8 cellular contexts compared by ENCODE assay signal in the genomic region with DNA sequence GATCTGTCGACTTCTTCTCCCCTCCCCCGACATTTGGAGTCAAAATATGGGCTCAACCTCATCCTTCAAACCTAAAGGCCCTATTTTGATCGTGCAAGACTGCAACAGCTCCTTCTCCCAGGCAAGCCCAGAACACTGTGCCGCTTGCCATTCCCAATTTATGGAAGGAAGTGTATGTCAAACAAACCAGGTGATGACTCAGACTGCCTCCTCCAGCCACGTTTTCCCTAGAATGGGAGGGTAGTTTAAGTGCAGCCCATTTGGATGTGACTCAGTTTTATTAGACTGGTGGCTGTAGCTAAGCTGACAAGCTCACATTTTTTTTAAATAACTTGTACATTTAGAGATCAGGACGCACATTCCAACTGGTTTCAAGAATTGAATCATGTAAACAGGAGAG.
A peak's percentile ranks its signal among the peaks of the same experiment; 100 is the strongest.
DNase-seq lines count a peak whose midpoint lies in the region; ATAC-seq and TF ChIP-seq lines count a peak whose summit lies in the region.

No MANE protein-coding gene starts in this region.

- H3K4me1 Mint-ChIP-seq in dendritic cell treated with granulocyte-macrophage colony-stimulating factor and Interleukin-4, amounts not matched to agents 40 ng/mL and 50 ng/mL, for 4 days (ENCODE audit: low read depth) = peaks cover 22% of the 10 kb centered on the region
- H3K4me1 Mint-ChIP-seq in nephron progenitor cell = peaks cover 63% of the 10 kb centered on the region

- no peaks in the 10 kb centered on the region for H3K36me3 Mint-ChIP-seq in dendritic cell treated with granulocyte-macrophage colony-stimulating factor and Interleukin-4, amounts not matched to agents 40 ng/mL and 50 ng/mL, for 4 days (ENCODE audit: low read depth)
- peaks cover 5% of the 10 kb centered on the region for H3K36me3 Mint-ChIP-seq in nephron progenitor cell (ENCODE audit: low read depth)

- DNase-seq in COLO829 (ENCODE audit: low spot score) = peak; percentile 71
- peak; percentile 50 for DNase-seq in NCI-H460 (ENCODE audit: extremely low read depth, low read depth)
- DNase-seq in nephron progenitor cell = no peak
- no peak for DNase-seq in stimulated activated naive CD4-positive, alpha-beta T cell treated with Interleukin-2 at 50 U/mL for 16 hours (lab: John Stamatoyannopoulos, UW)
- no peak for DNase-seq in NCI-H82 (lab: John Stamatoyannopoulos, UW)
- DNase-seq in stimulated activated CD4-positive, alpha-beta T cell treated with anti-CD3 and anti-CD28 coated beads, Interleukin-15, amount 100 ng/mL, for 24 hours = no peak

- peak overlapping the region; percentile 51 for H3K4me3 Mint-ChIP-seq in dendritic cell treated with granulocyte-macrophage colony-stimulating factor and Interleukin-4, amounts not matched to agents 40 ng/mL and 50 ng/mL, for 4 days
- peak overlapping the region; percentile 41 for H3K4me3 Mint-ChIP-seq in nephron progenitor cell

- intact Hi-C loops in dendritic cell treated with granulocyte-macrophage colony-stimulating factor and Interleukin-4, amounts not matched to agents 40 ng/mL and 50 ng/mL, for 4 days (cut with micrococcal nuclease) = loop anchor here (5.0 kb wide), 1 partner anchor 36 kb away; no protein-coding TSS in a partner anchor

- peaks cover 8% of the 10 kb centered on the region for H3K27me3 Mint-ChIP-seq in dendritic cell treated with granulocyte-macrophage colony-stimulating factor and Interleukin-4, amounts not matched to agents 40 ng/mL and 50 ng/mL, for 4 days
- no peaks in the 10 kb centered on the region for H3K27me3 Mint-ChIP-seq in nephron progenitor cell (ENCODE audit: low read depth, poor library complexity)

- no peak for ATAC-seq in GM19328 (IDR thresholded peaks at IDR 0.05; ENCODE audit: unreplicated experiment)

- H3K27ac Mint-ChIP-seq in dendritic cell treated with granulocyte-macrophage colony-stimulating factor and Interleukin-4, amounts not matched to agents 40 ng/mL and 50 ng/mL, for 4 days = peak overlapping the region; percentile 73
- H3K27ac Mint-ChIP-seq in nephron progenitor cell = peak overlapping the region; percentile 64

- TF ChIP-seq CTCF in nephron progenitor cell (IDR thresholded peaks at IDR 0.05) = no peak

- H3K9me3 Mint-ChIP-seq in dendritic cell treated with granulocyte-macrophage colony-stimulating factor and Interleukin-4, amounts not matched to agents 40 ng/mL and 50 ng/mL, for 4 days = no peaks in the 10 kb centered on the region
- H3K9me3 Mint-ChIP-seq in nephron progenitor cell = peaks cover 19% of the 10 kb centered on the region

Comparison
In these comparisons a context has a peak if more than half of its experiments do, and no peak if none do; other contexts are left out.
1. DNase-seq: peak in COLO829 (single experiment) and NCI-H460 (single experiment); none in nephron progenitor cell (single experiment), stimulated activated naive CD4-positive, alpha-beta T cell treated with Interleukin-2 at 50 U/mL for 16 hours (single experiment), NCI-H82 (single experiment) and stimulated activated CD4-positive, alpha-beta T cell treated with anti-CD3 and anti-CD28 coated beads, Interleukin-15, amount 100 ng/mL, for 24 hours (single experiment).